19 cellular contexts compared by ENCODE assay signal in the genomic region with DNA sequence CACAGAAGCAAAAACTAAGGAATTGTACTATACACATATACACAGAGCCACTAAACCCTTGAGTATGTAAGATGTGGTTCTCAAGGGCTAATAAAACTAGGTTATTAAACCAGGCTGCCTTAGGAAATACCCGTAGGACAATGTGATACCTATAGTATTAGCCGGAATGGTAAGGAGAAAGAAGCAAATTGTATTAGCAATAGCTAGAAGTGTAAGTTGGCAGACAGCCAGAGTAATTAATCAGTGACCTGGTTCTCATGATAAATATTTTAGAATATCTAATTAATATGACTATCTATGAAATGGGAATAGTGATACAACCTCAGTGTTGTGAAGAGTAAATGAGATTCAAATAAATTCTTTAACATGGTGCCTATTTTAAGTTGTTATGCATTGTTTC.
"Had no signal": no experiment of that assay in that cellular context is flagged by ENCODE, and none has a peak within 500 bp of the region (broad histone marks: within the 10 kb centered on the region; RNA-seq: fewer than 3 reads in every experiment).

No MANE protein-coding gene starts in this region.

- DNase-seq: dorsolateral prefrontal cortex; effector CD4-positive, alpha-beta T cell; gastrocnemius medialis; head of caudate nucleus; mesenchymal stem cell; mucosa of descending colon; naive B cell; pancreas; stimulated activated CD4-positive, alpha-beta T cell treated with anti-CD3 and anti-CD28 coated beads, Interleukin-2, amount 100 ng/mL, for 24 hours; stimulated activated CD4-positive, alpha-beta T cell treated with anti-CD3 and anti-CD28 coated beads, Interleukin-4, amount 100 ng/mL, for 24 hours; stimulated activated naive CD4-positive, alpha-beta T cell treated with Interleukin-2 at 50 U/mL for 16 hours; stomach; upper lobe of left lung; uterus had no signal

- FAIRE-seq: colon, keratinocyte, pancreas had no signal

- ATAC-seq: gastrocnemius medialis; mucosa of descending colon; natural killer cell treated with Interleukin-12 subunit alpha and Interleukin-12 subunit beta and Interleukin-15 and Interleukin-18, amount 100 ng/mL, for 72 hours; pancreas; sciatic nerve; stimulated activated effector memory CD8-positive, alpha-beta T cell treated with anti-CD3 and anti-CD28 coated beads, Interleukin-12 subunit alpha, Interleukin-12 subunit beta, amount 100 ng/mL, for 72 hours had no signal
